Comparison of ENCODE assay signal across 14 cellular contexts in the genomic region with DNA sequence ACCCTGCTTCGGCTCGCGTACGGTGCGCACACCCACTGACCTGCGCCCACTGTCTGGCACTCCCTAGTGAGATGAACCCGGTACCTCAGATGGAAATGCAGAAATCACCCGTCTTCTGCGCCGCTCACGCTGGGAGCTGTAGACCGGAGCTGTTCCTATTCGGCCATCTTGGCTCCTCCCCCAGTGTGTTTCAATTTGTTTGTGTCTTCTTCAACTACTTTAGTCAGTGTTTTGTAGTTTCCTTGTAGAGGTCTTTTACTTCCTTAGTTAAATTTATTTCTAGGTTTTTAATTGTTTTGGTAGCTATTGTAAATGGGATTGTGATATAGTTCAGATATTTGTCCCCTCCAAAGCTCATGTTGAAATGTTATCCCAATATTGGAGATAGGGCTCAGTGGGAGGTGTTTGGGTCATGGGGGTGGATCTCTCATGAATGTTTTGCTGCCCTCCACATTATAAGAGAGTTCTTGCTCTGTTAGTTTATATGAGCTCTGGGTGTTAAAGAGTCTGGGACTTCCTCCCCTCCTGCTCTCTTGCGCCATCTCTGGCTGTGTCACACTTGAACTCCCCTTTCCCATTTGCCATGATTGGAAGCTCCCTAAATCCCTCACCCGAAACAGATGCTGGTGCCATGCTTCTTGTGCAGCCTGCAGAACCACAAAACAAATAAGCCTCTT.
A peak's percentile ranks its signal among the peaks of the same experiment; 100 is the strongest.
DNase-seq lines count a peak whose midpoint lies in the region; ATAC-seq, FAIRE-seq and TF ChIP-seq lines count a peak whose summit lies in the region.
"Had no signal": no experiment of that assay in that cellular context is flagged by ENCODE, and none has a peak within 500 bp of the region (broad histone marks: within the 10 kb centered on the region; RNA-seq: fewer than 3 reads in every experiment).

No MANE protein-coding gene starts in this region.

- no peaks in the 10 kb centered on the region for H3K9me3 ChIP-seq in SK-N-SH
- H3K9me3 ChIP-seq: prostate gland had no signal

- WGBS in SK-N-SH (ENCODE audit: low lambda C conversion rate), result 66% methylated on average over 9 of the region's 15 CpGs

- H3K27me3 Mint-ChIP-seq in glutamatergic neuron (ENCODE audit: unreplicated experiment), result peaks cover 5% of the 10 kb centered on the region

- no peak overlapping the region for H3K4me2 ChIP-seq in SK-N-SH

- H3K9me3 Mint-ChIP-seq in glutamatergic neuron (ENCODE audit: unreplicated experiment), result peaks cover 10% of the 10 kb centered on the region

- H3K4me3 ChIP-seq in SK-N-SH (ENCODE audit: low read depth in 2 of 2, low read length in 1 of 2), result no peak overlapping the region
- H3K4me3 ChIP-seq: prostate gland had no signal

- no peaks in the 10 kb centered on the region for H3K79me2 ChIP-seq in SK-N-SH (ENCODE audit: insufficient read depth)

- TF ChIP-seq EP300 in SK-N-SH (IDR thresholded peaks at IDR 0.05; ENCODE audit: borderline replicate concordance in 1 of 2, low read depth in 1 of 2, low read length in 1 of 2), result no peak

- no peaks in the 10 kb centered on the region for H3K9me2 ChIP-seq in SK-N-SH

- CTCF ChIA-PET in SK-N-SH (lab: Yijun Ruan, JAX), result interaction anchor here (1.7 to 3.7 kb wide), 2 partner anchors 8 to 364 kb away, joined by 6 to 19 read pairs; no protein-coding TSS in a partner anchor

- H3K4me1 ChIP-seq in SK-N-SH (ENCODE audit: control insufficient read depth in 1 of 2, insufficient read depth in 2 of 2, low read depth in 1 of 2, low read length in 1 of 2), result no peaks in the 10 kb centered on the region
- H3K4me1 ChIP-seq: prostate gland had no signal

- no peaks in the 10 kb centered on the region for H3K4me1 Mint-ChIP-seq in glutamatergic neuron (ENCODE audit: low read depth, unreplicated experiment)
- H3K4me1 Mint-ChIP-seq: activated naive CD8-positive, alpha-beta T cell treated with anti-CD3 and anti-CD28 coated beads, Interleukin-2, amount 10 ng/mL, durations not matched to agents 7 days and 5 days had no signal

- H3K4me3 Mint-ChIP-seq in glutamatergic neuron (ENCODE audit: unreplicated experiment), result peak overlapping the region; percentile 70
- H3K4me3 Mint-ChIP-seq: activated naive CD8-positive, alpha-beta T cell treated with anti-CD3 and anti-CD28 coated beads, Interleukin-2, amount 10 ng/mL, durations not matched to agents 7 days and 5 days had no signal

- no peak for ATAC-seq in SK-N-SH treated with all-trans-retinoic acid at 6 μM for 48 hours
- no peak for ATAC-seq in HG02852 (IDR thresholded peaks at IDR 0.05; ENCODE audit: unreplicated experiment)

- no peak overlapping the region for H2AFZ ChIP-seq in SK-N-SH (ENCODE audit: low read depth)

- no peak for DNase-seq in SK-N-SH
- peak; percentile 20 for DNase-seq in NCI-H69 (lab: John Stamatoyannopoulos, UW)
- no peak for DNase-seq in glutamatergic neuron
- peak; percentile 62 for DNase-seq in urothelium cell line (ENCODE audit: low spot score)
- DNase-seq in putamen (ENCODE audit: low spot score), result no peak
- no peak for DNase-seq in activated CD4-positive, alpha-beta T cell treated with anti-CD3 and anti-CD28 coated beads, Interleukin-2, amount 50 U/mL, for 4 hours
- DNase-seq: activated CD8-positive, alpha-beta memory T cell treated with anti-CD3 and anti-CD28 coated beads, Interleukin-2, amount 50 U/mL, for 48 hours; activated naive CD8-positive, alpha-beta T cell treated with anti-CD3 and anti-CD28 coated beads, Interleukin-2, amount 10 ng/mL, durations not matched to agents 7 days and 5 days; DMS79; erythroblast; Karpas-422 had no signal

- H3F3A ChIP-seq in SK-N-SH (replicated peaks; ENCODE audit: insufficient read depth), result no peaks in the 10 kb centered on the region

- 0 out of 2 replicates have a peak, but pooled peaks have one; percentile 13 for TF ChIP-seq CTCF in SK-N-SH (IDR thresholded peaks at IDR 0.05)
- TF ChIP-seq CTCF in glutamatergic neuron (IDR thresholded peaks at IDR 0.05; ENCODE audit: partially characterized antibody, unreplicated experiment), result no peak

- H3K36me3 ChIP-seq in SK-N-SH (replicated peaks in 1 of 2; ENCODE audit: control insufficient read depth in 1 of 2, insufficient read depth in 2 of 2, low read length in 1 of 2), result no peaks in the 10 kb centered on the region
- H3K36me3 ChIP-seq: prostate gland had no signal

- H3K9ac ChIP-seq in SK-N-SH, result no peak overlapping the region

- no peak for TF ChIP-seq RAD21 in SK-N-SH (IDR thresholded peaks at IDR 0.05; ENCODE audit: low read length)

- H3K27me3 ChIP-seq in SK-N-SH (ENCODE audit: insufficient read depth), result no peaks in the 10 kb centered on the region

- POLR2A ChIA-PET in SK-N-SH (lab: Yijun Ruan, JAX), result interaction anchor here (0.7 kb wide), 1 partner anchor 406 kb away, joined by 3 read pairs; the partner anchor contains the start of gene MANF

- no peaks in the 10 kb centered on the region for H4K20me1 ChIP-seq in SK-N-SH (ENCODE audit: insufficient read depth)

- peaks cover 9% of the 10 kb centered on the region for H3K36me3 Mint-ChIP-seq in glutamatergic neuron (ENCODE audit: unreplicated experiment)

- H3K27ac ChIP-seq in SK-N-SH (ENCODE audit: low read depth in 2 of 2, low read length in 1 of 2), result no peak overlapping the region
- H3K27ac ChIP-seq: prostate gland had no signal

- H3K27ac Mint-ChIP-seq in glutamatergic neuron (ENCODE audit: unreplicated experiment), result no peak overlapping the region
- H3K27ac Mint-ChIP-seq: activated naive CD8-positive, alpha-beta T cell treated with anti-CD3 and anti-CD28 coated beads, Interleukin-2, amount 10 ng/mL, durations not matched to agents 7 days and 5 days had no signal

- FAIRE-seq in urothelium cell line (lab: Jason Lieb, UNC), result no peak

TF ChIP-seq in SK-N-SH, 30 proteins besides CTCF, POLR2A, EP300 and RAD21 (continues in another document):
- TF ChIP-seq POLR2AphosphoS5 (IDR thresholded peaks at IDR 0.05; ENCODE audit: low read depth, low read length) (no peak), RCOR1 (IDR thresholded peaks at IDR 0.05; ENCODE audit: low read length) (no peak), TCF12 (IDR thresholded peaks at IDR 0.05) (no peak), RXRA (IDR thresholded peaks at IDR 0.05; ENCODE audit: borderline replicate concordance, low read depth) (no peak), RFX5 (IDR thresholded peaks at IDR 0.05; ENCODE audit: low read length) (no peak), NFIC (IDR thresholded peaks at IDR 0.05; ENCODE audit: borderline replicate concordance) (no peak), MAX (IDR thresholded peaks at IDR 0.05; ENCODE audit: low read depth) (no peak), FOXM1 (IDR thresholded peaks at IDR 0.05; ENCODE audit: low read depth) (no peak), SIN3A (IDR thresholded peaks at IDR 0.05; ENCODE audit: borderline replicate concordance, low read depth, low read length) (no peak)
- TF ChIP-seq, protein P1, sequence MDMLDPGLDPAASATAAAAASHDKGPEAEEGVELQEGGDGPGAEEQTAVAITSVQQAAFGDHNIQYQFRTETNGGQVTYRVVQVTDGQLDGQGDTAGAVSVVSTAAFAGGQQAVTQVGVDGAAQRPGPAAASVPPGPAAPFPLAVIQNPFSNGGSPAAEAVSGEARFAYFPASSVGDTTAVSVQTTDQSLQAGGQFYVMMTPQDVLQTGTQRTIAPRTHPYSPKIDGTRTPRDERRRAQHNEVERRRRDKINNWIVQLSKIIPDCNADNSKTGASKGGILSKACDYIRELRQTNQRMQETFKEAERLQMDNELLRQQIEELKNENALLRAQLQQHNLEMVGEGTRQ (IDR thresholded peaks at IDR 0.05; ENCODE audit: borderline replicate concordance, low read depth, low read length), result no peak

TF ChIP-seq in SK-N-SH treated with all-trans-retinoic acid at 6 μM for 48 hours, 23 proteins besides CTCF, POLR2A, EP300 and RAD21:
- TF ChIP-seq ESRRG (CRISPR knock-in tag; IDR thresholded peaks at IDR 0.05), result no peak
- TF ChIP-seq BACH2 (CRISPR knock-in tag; IDR thresholded peaks at IDR 0.05; ENCODE audit: borderline replicate concordance), result no peak
- TF ChIP-seq ZFP3 (CRISPR knock-in tag; IDR thresholded peaks at IDR 0.05), result no peak
- TF ChIP-seq OSR1 (CRISPR knock-in tag; IDR thresholded peaks at IDR 0.05), result no peak
- TF ChIP-seq ZNF70 (CRISPR knock-in tag; IDR thresholded peaks at IDR 0.05), result no peak
- no peak for TF ChIP-seq ISL1 (CRISPR knock-in tag; IDR thresholded peaks at IDR 0.05)
- TF ChIP-seq RARB (CRISPR knock-in tag; IDR thresholded peaks at IDR 0.05), result no peak
- TF ChIP-seq ZFP30 (CRISPR knock-in tag; IDR thresholded peaks at IDR 0.05), result no peak
- TF ChIP-seq PPARA (CRISPR knock-in tag; IDR thresholded peaks at IDR 0.05; ENCODE audit: borderline replicate concordance), result no peak
- TF ChIP-seq ZNF8 (CRISPR knock-in tag; IDR thresholded peaks at IDR 0.05), result no peak
- no peak for TF ChIP-seq CSDC2 (CRISPR knock-in tag; IDR thresholded peaks at IDR 0.05)
- TF ChIP-seq, protein P2, sequence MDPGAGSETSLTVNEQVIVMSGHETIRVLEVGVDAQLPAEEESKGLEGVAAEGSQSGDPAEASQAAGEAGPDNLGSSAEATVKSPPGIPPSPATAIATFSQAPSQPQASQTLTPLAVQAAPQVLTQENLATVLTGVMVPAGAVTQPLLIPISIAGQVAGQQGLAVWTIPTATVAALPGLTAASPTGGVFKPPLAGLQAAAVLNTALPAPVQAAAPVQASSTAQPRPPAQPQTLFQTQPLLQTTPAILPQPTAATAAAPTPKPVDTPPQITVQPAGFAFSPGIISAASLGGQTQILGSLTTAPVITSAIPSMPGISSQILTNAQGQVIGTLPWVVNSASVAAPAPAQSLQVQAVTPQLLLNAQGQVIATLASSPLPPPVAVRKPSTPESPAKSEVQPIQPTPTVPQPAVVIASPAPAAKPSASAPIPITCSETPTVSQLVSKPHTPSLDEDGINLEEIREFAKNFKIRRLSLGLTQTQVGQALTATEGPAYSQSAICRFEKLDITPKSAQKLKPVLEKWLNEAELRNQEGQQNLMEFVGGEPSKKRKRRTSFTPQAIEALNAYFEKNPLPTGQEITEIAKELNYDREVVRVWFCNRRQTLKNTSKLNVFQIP (CRISPR knock-in tag; IDR thresholded peaks at IDR 0.05; ENCODE audit: borderline replicate concordance, low read depth), result no peak

Comparison
In these comparisons a context has a peak if more than half of its experiments do, and no peak if none do; other contexts are left out.
1. DNase-seq: peak in NCI-H69 (single experiment) and urothelium cell line (single experiment); none in SK-N-SH (single experiment), glutamatergic neuron (single experiment), putamen (single experiment) and activated CD4-positive, alpha-beta T cell treated with anti-CD3 and anti-CD28 coated beads, Interleukin-2, amount 50 U/mL, for 4 hours (0 of 2).